ENCODE assay signal across 1 cellular context in genomic region chr6:74447013-74447412, GRCh38.
TF ChIP-seq lines count a peak whose summit lies in the region.

No MANE protein-coding gene starts in this region.

TF ChIP-seq in GM12878, 131 proteins besides CTCF, POLR2A, EP300 and RAD21 (continued from another document and continues in another):
- TF ChIP-seq ZBTB11 (CRISPR knock-in tag; IDR thresholded peaks at IDR 0.05) (no peak), ZBED1 (IDR thresholded peaks at IDR 0.05; ENCODE audit: borderline replicate concordance) (no peak), SUPT20H (IDR thresholded peaks at IDR 0.05; ENCODE audit: borderline replicate concordance, control insufficient read depth, low read depth, low read length) (no peak), MLLT1 (IDR thresholded peaks at IDR 0.05) (no peak), MTA2 (IDR thresholded peaks at IDR 0.05; ENCODE audit: low read depth) (0 out of 2 replicates have a peak, but pooled peaks have one; percentile 22), EED (IDR thresholded peaks at IDR 0.05; ENCODE audit: low read depth) (no peak), ETV6 (conservative IDR thresholded peaks at IDR 0.05 in 1 of 2, IDR thresholded peaks at IDR 0.05 in 1 of 2; ENCODE audit: borderline replicate concordance in 1 of 2, low read depth in 1 of 2) (no peak), NKRF (conservative IDR thresholded peaks at IDR 0.05) (no peak), E2F8 (IDR thresholded peaks at IDR 0.05; ENCODE audit: low read depth, partially characterized antibody) (no peak), BHLHE40 (IDR thresholded peaks at IDR 0.05; ENCODE audit: borderline replicate concordance in 1 of 2, low read depth in 2 of 2, low read length in 1 of 2) (no peak), MYB (IDR thresholded peaks at IDR 0.05; ENCODE audit: borderline replicate concordance, low read depth, low read length) (no peak), NRF1 (conservative IDR thresholded peaks at IDR 0.05; ENCODE audit: low read depth, low read length) (no peak), RUNX3 (IDR thresholded peaks at IDR 0.05; ENCODE audit: low read length) (peak; percentile 63; the same call in 1 of the 2 replicates), ZNF622 (IDR thresholded peaks at IDR 0.05) (no peak), SMARCA5 (IDR thresholded peaks at IDR 0.05) (no peak), TCF7 (IDR thresholded peaks at IDR 0.05; ENCODE audit: borderline replicate concordance) (no peak), STAT1 (conservative IDR thresholded peaks at IDR 0.05) (no peak), TARDBP (IDR thresholded peaks at IDR 0.05; ENCODE audit: borderline replicate concordance) (no peak), TBL1XR1 (IDR thresholded peaks at IDR 0.05; ENCODE audit: low read depth, low read length) (no peak), CEBPB (IDR thresholded peaks at IDR 0.05; ENCODE audit: borderline replicate concordance in 1 of 2, low read depth in 2 of 2, low read length in 2 of 2) (no peak), SP1 (IDR thresholded peaks at IDR 0.05; ENCODE audit: low read depth, low read length) (no peak), BCLAF1 (IDR thresholded peaks at IDR 0.05) (no peak), BMI1 (IDR thresholded peaks at IDR 0.05; ENCODE audit: borderline replicate concordance) (peak; percentile 90), PAX8 (IDR thresholded peaks at IDR 0.05) (no peak), MTA3 (IDR thresholded peaks at IDR 0.05; ENCODE audit: borderline replicate concordance, low read length) (no peak), SREBF2 (IDR thresholded peaks at IDR 0.05; ENCODE audit: low read length) (no peak), JUNB (IDR thresholded peaks at IDR 0.05) (0 out of 2 replicates have a peak, but pooled peaks have one; percentile 26), IKZF1 (conservative IDR thresholded peaks at IDR 0.05) (no peak), LARP7 (IDR thresholded peaks at IDR 0.05) (no peak), SUZ12 (IDR thresholded peaks at IDR 0.05; ENCODE audit: unreplicated experiment) (no peak), MEF2A (IDR thresholded peaks at IDR 0.05; ENCODE audit: insufficient read depth, low read depth, low read length) (no peak), EZH2 (IDR thresholded peaks at IDR 0.05; ENCODE audit: borderline replicate concordance, control insufficient read depth, low read depth, low read length) (no peak), TAF1 (IDR thresholded peaks at IDR 0.05; ENCODE audit: borderline replicate concordance, low read depth, low read length) (no peak), SIX5 (IDR thresholded peaks at IDR 0.05; ENCODE audit: low read depth, low read length, severe bottlenecking) (no peak), REST (IDR thresholded peaks at IDR 0.05; ENCODE audit: low read depth, low read length) (no peak), ATF7 (IDR thresholded peaks at IDR 0.05; ENCODE audit: low read depth) (0 out of 2 replicates have a peak, but pooled peaks have one; percentile 49), ZBTB4 (CRISPR knock-in tag; IDR thresholded peaks at IDR 0.05) (no peak), MYC (IDR thresholded peaks at IDR 0.05; ENCODE audit: insufficient read depth, insufficient read length, insufficient replicate concordance, low read length, severe bottlenecking) (no peak), USF1 (IDR thresholded peaks at IDR 0.05; ENCODE audit: borderline replicate concordance, extremely low read length, insufficient read depth, low read depth, low read length) (no peak), MEF2B (IDR thresholded peaks at IDR 0.05; ENCODE audit: partially characterized antibody, poor library complexity, severe bottlenecking) (peak; percentile 52), MAX (IDR thresholded peaks at IDR 0.05; ENCODE audit: low read depth, low read length) (no peak)
